1 cellular context compared by ENCODE assay signal in the genomic region with DNA sequence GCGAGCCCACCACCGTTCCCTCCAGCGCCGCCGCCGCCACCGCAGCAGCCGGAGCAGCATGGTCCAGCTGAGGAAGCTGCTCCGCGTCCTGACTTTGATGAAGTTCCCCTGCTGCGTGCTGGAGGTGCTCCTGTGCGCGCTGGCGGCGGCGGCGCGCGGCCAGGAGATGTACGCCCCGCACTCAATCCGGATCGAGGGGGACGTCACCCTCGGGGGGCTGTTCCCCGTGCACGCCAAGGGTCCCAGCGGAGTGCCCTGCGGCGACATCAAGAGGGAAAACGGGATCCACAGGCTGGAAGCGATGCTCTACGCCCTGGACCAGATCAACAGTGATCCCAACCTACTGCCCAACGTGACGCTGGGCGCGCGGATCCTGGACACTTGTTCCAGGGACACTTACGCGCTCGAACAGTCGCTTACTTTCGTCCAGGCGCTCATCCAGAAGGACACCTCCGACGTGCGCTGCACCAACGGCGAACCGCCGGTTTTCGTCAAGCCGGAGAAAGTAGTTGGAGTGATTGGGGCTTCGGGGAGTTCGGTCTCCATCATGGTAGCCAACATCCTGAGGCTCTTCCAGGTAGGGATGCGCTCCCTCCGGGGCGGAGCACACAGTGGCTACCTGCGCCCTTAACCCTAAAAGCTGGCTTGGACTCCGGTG.
TF ChIP-seq lines count a peak whose summit lies in the region.

No MANE protein-coding gene starts in this region.

TF ChIP-seq in H1, 55 proteins besides CTCF, POLR2A, EP300 and RAD21:
- TF ChIP-seq SAP30 (IDR thresholded peaks at IDR 0.05; ENCODE audit: insufficient read depth, insufficient replicate concordance, low read length) (no peak), ASH2L (IDR thresholded peaks at IDR 0.05; ENCODE audit: low read length) (peak; percentile 61), SUZ12 (IDR thresholded peaks at IDR 0.05; ENCODE audit: low read length) (peak; percentile 79), EZH2 (IDR thresholded peaks at IDR 0.05; ENCODE audit: low read depth, low read length, severe bottlenecking) (peak; percentile 76), RBBP5 (IDR thresholded peaks at IDR 0.05; ENCODE audit: borderline replicate concordance, low read depth, low read length) (peak; percentile 63), KDM4A (IDR thresholded peaks at IDR 0.05; ENCODE audit: low read depth, low read length, severe bottlenecking) (peak; percentile 89)
- TF ChIP-seq, protein P1, sequence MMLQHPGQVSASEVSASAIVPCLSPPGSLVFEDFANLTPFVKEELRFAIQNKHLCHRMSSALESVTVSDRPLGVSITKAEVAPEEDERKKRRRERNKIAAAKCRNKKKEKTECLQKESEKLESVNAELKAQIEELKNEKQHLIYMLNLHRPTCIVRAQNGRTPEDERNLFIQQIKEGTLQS (IDR thresholded peaks at IDR 0.05; ENCODE audit: insufficient read depth, low read depth, low read length) = no peak
- TF ChIP-seq, protein P2, sequence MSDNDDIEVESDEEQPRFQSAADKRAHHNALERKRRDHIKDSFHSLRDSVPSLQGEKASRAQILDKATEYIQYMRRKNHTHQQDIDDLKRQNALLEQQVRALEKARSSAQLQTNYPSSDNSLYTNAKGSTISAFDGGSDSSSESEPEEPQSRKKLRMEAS (IDR thresholded peaks at IDR 0.05) = peak; percentile 7; the same call in 1 of the 2 replicates
- TF ChIP-seq, protein P3, sequence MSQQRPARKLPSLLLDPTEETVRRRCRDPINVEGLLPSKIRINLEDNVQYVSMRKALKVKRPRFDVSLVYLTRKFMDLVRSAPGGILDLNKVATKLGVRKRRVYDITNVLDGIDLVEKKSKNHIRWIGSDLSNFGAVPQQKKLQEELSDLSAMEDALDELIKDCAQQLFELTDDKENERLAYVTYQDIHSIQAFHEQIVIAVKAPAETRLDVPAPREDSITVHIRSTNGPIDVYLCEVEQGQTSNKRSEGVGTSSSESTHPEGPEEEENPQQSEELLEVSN (IDR thresholded peaks at IDR 0.05) = peak; percentile 37; the same call in 1 of the 2 replicates
